1 cellular context compared by ENCODE assay signal in the genomic region with DNA sequence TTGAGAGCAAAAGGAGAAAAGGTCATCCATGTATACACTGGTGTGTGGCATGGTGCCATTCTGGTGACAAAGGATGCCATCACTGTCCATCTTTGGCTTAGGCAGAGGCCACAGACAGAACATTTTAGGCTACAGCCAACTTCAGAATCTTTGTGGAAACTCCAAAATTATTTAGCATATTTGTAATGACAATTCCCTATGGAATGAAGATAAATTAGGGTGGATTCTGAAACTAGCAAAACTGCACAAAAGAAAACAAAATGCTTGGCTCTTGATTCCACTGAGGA.
TF ChIP-seq lines count a peak whose summit lies in the region.

No MANE protein-coding gene starts in this region.

TF ChIP-seq in HepG2, 621 proteins besides CTCF, POLR2A, EP300 and RAD21 (continued from another document):
- TF ChIP-seq, protein P1, sequence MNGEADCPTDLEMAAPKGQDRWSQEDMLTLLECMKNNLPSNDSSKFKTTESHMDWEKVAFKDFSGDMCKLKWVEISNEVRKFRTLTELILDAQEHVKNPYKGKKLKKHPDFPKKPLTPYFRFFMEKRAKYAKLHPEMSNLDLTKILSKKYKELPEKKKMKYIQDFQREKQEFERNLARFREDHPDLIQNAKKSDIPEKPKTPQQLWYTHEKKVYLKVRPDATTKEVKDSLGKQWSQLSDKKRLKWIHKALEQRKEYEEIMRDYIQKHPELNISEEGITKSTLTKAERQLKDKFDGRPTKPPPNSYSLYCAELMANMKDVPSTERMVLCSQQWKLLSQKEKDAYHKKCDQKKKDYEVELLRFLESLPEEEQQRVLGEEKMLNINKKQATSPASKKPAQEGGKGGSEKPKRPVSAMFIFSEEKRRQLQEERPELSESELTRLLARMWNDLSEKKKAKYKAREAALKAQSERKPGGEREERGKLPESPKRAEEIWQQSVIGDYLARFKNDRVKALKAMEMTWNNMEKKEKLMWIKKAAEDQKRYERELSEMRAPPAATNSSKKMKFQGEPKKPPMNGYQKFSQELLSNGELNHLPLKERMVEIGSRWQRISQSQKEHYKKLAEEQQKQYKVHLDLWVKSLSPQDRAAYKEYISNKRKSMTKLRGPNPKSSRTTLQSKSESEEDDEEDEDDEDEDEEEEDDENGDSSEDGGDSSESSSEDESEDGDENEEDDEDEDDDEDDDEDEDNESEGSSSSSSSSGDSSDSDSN (CRISPR knock-in tag; IDR thresholded peaks at IDR 0.05), result no peak
- TF ChIP-seq GATAD2A (CRISPR knock-in tag; IDR thresholded peaks at IDR 0.05) (no peak), ZNF841 (CRISPR knock-in tag; IDR thresholded peaks at IDR 0.05; ENCODE audit: borderline replicate concordance) (no peak), ZNF792 (CRISPR knock-in tag; IDR thresholded peaks at IDR 0.05) (no peak), ZNF326 (CRISPR knock-in tag; IDR thresholded peaks at IDR 0.05; ENCODE audit: borderline replicate concordance) (no peak), ZNF264 (CRISPR knock-in tag; IDR thresholded peaks at IDR 0.05) (no peak), HNF4G (IDR thresholded peaks at IDR 0.05; ENCODE audit: borderline replicate concordance, low read depth, low read length) (no peak), HNF4G (CRISPR knock-in tag; IDR thresholded peaks at IDR 0.05; ENCODE audit: borderline replicate concordance, low read depth) (no peak), ZNF17 (CRISPR knock-in tag; IDR thresholded peaks at IDR 0.05) (no peak), ZNF296 (CRISPR knock-in tag; conservative IDR thresholded peaks at IDR 0.05) (no peak), MTA3 (CRISPR knock-in tag; IDR thresholded peaks at IDR 0.05) (no peak), ZNF331 (CRISPR knock-in tag; IDR thresholded peaks at IDR 0.05) (no peak), ZNF607 (CRISPR knock-in tag; IDR thresholded peaks at IDR 0.05; ENCODE audit: borderline replicate concordance) (no peak), CEBPG (CRISPR knock-in tag; IDR thresholded peaks at IDR 0.05) (no peak), HIVEP1 (CRISPR knock-in tag; IDR thresholded peaks at IDR 0.05) (no peak), IRF2 (CRISPR knock-in tag; IDR thresholded peaks at IDR 0.05) (no peak)
- TF ChIP-seq, protein P2, sequence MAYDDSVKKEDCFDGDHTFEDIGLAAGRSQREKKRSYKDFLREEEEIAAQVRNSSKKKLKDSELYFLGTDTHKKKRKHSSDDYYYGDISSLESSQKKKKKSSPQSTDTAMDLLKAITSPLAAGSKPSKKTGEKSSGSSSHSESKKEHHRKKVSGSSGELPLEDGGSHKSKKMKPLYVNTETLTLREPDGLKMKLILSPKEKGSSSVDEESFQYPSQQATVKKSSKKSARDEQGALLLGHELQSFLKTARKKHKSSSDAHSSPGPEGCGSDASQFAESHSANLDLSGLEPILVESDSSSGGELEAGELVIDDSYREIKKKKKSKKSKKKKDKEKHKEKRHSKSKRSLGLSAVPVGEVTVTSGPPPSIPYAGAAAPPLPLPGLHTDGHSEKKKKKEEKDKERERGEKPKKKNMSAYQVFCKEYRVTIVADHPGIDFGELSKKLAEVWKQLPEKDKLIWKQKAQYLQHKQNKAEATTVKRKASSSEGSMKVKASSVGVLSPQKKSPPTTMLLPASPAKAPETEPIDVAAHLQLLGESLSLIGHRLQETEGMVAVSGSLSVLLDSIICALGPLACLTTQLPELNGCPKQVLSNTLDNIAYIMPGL (CRISPR knock-in tag; IDR thresholded peaks at IDR 0.05; ENCODE audit: borderline replicate concordance in 1 of 2, low read depth in 1 of 2), result no peak
- TF ChIP-seq, protein P3, sequence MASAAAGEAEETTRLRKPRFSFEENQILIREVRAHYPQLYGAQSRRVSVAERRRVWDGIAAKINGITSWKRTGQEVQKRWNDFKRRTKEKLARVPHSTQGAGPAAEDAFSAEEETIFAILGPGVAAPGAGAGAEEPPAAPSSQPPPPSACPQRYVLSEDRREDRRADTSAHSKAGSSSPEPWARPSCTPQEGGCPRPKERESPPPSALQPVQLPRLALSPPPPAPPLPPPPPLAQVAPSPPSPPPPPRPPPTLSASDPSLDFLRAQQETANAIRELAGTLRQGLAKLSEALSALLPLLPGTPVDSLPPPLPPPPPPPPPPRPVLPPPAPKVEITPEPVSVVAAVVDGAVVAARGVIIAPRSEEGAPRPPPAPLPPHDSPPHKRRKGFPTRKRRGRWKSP (CRISPR knock-in tag; IDR thresholded peaks at IDR 0.05), result no peak
- TF ChIP-seq, protein P4, sequence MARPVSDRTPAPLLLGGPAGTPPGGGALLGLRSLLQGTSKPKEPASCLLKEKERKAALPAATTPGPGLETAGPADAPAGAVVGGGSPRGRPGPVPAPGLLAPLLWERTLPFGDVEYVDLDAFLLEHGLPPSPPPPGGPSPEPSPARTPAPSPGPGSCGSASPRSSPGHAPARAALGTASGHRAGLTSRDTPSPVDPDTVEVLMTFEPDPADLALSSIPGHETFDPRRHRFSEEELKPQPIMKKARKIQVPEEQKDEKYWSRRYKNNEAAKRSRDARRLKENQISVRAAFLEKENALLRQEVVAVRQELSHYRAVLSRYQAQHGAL (CRISPR knock-in tag; IDR thresholded peaks at IDR 0.05; ENCODE audit: not compliant biosample characterization), result no peak
